ENCODE assay signal across 1 cellular context in the genomic region with DNA sequence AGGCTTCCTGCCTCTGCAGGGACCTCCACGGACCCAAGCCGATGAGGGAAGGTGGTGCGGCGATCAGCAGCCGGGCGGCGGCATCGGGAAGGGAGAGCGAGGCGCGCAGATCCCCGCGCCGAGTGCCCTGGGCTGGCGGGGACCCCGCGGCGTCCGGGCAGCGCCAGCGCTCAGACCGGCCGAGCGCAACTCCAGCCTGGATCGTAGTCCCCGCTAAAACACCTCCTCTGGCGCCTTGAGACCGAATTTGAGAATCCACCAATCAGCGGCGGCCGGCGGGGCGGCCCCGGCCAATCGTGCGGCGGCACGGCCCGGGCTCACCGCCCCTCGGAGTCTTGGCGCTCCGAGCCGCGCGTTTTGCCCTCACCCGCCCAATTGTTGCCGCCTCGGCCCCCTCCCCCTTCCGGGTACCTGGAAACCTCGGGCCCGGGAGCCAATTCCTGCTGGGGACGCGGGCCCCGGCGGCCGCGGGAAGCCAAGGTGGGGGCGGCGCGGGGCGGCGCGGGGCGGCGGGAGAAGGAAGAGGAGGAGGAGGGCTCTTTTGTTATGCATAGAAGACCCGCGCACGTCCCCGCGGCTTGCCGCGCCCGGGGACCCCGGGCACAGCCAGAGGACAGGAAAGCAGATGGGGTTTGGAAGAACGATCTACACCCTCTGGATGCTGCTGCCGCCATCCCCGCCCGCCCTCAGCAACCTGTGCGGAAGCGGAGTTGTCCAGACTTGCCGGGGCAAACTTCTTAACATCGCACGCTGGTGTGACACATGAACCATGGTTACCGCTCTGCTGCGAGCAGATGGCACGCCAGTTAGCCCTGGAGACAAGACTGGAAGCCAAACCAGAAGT.
TF ChIP-seq lines count a peak whose summit lies in the region.

A gene with protein sequence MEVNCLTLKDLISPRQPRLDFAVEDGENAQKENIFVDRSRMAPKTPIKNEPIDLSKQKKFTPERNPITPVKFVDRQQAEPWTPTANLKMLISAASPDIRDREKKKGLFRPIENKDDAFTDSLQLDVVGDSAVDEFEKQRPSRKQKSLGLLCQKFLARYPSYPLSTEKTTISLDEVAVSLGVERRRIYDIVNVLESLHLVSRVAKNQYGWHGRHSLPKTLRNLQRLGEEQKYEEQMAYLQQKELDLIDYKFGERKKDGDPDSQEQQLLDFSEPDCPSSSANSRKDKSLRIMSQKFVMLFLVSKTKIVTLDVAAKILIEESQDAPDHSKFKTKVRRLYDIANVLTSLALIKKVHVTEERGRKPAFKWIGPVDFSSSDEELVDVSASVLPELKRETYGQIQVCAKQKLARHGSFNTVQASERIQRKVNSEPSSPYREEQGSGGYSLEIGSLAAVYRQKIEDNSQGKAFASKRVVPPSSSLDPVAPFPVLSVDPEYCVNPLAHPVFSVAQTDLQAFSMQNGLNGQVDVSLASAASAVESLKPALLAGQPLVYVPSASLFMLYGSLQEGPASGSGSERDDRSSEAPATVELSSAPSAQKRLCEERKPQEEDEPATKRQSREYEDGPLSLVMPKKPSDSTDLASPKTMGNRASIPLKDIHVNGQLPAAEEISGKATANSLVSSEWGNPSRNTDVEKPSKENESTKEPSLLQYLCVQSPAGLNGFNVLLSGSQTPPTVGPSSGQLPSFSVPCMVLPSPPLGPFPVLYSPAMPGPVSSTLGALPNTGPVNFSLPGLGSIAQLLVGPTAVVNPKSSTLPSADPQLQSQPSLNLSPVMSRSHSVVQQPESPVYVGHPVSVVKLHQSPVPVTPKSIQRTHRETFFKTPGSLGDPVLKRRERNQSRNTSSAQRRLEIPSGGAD (minus strand): TSS at position 209 of the 844 bp plus-strand sequence. CDS start 934 bp downstream, outside the sequence.

TF ChIP-seq in SK-N-SH, 30 proteins besides CTCF, POLR2A, EP300 and RAD21 (continued from another document):
- TF ChIP-seq, protein P1, sequence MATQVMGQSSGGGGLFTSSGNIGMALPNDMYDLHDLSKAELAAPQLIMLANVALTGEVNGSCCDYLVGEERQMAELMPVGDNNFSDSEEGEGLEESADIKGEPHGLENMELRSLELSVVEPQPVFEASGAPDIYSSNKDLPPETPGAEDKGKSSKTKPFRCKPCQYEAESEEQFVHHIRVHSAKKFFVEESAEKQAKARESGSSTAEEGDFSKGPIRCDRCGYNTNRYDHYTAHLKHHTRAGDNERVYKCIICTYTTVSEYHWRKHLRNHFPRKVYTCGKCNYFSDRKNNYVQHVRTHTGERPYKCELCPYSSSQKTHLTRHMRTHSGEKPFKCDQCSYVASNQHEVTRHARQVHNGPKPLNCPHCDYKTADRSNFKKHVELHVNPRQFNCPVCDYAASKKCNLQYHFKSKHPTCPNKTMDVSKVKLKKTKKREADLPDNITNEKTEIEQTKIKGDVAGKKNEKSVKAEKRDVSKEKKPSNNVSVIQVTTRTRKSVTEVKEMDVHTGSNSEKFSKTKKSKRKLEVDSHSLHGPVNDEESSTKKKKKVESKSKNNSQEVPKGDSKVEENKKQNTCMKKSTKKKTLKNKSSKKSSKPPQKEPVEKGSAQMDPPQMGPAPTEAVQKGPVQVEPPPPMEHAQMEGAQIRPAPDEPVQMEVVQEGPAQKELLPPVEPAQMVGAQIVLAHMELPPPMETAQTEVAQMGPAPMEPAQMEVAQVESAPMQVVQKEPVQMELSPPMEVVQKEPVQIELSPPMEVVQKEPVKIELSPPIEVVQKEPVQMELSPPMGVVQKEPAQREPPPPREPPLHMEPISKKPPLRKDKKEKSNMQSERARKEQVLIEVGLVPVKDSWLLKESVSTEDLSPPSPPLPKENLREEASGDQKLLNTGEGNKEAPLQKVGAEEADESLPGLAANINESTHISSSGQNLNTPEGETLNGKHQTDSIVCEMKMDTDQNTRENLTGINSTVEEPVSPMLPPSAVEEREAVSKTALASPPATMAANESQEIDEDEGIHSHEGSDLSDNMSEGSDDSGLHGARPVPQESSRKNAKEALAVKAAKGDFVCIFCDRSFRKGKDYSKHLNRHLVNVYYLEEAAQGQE (IDR thresholded peaks at IDR 0.05; ENCODE audit: low read depth, low read length), result no peak; the same call in 1 of the 2 replicates
- TF ChIP-seq GATA2 (CRISPR knock-in tag; IDR thresholded peaks at IDR 0.05) (no peak), SIN3A (IDR thresholded peaks at IDR 0.05; ENCODE audit: borderline replicate concordance, low read depth, low read length) (peak; percentile 83), TCF12 (IDR thresholded peaks at IDR 0.05) (peak; percentile 3; the same call in 1 of the 2 replicates), FOSL2 (IDR thresholded peaks at IDR 0.05; ENCODE audit: borderline replicate concordance, low read depth) (no peak), FOXM1 (IDR thresholded peaks at IDR 0.05; ENCODE audit: low read depth) (peak; percentile 51), RFX5 (IDR thresholded peaks at IDR 0.05; ENCODE audit: low read length) (no peak; the same call in 1 of the 2 replicates), JUND (IDR thresholded peaks at IDR 0.05) (0 out of 2 replicates have a peak, but pooled peaks have one; percentile 0), NFIC (IDR thresholded peaks at IDR 0.05; ENCODE audit: borderline replicate concordance) (peak; percentile 39; the same call in 1 of the 2 replicates), TAF1 (IDR thresholded peaks at IDR 0.05; ENCODE audit: borderline replicate concordance, low read depth, low read length) (peak; percentile 49; the same call in 1 of the 2 replicates), GABPA (IDR thresholded peaks at IDR 0.05; ENCODE audit: low read depth) (no peak), RCOR1 (IDR thresholded peaks at IDR 0.05; ENCODE audit: low read length) (no peak; the same call in 1 of the 2 replicates), YY1 (IDR thresholded peaks at IDR 0.05; ENCODE audit: low read depth) (no peak), SMC3 (IDR thresholded peaks at IDR 0.05; ENCODE audit: low read depth, low read length) (no peak), MXI1 (IDR thresholded peaks at IDR 0.05; ENCODE audit: low read depth, low read length) (peak; percentile 87), POLR2AphosphoS5 (IDR thresholded peaks at IDR 0.05; ENCODE audit: low read depth, low read length) (0 out of 2 replicates have a peak, but pooled peaks have one; percentile 23), RXRA (IDR thresholded peaks at IDR 0.05; ENCODE audit: borderline replicate concordance, low read depth) (no peak; the same call in 1 of the 2 replicates), FOXJ3 (CRISPR knock-in tag; IDR thresholded peaks at IDR 0.05) (no peak), TEAD4 (IDR thresholded peaks at IDR 0.05; ENCODE audit: borderline replicate concordance, insufficient read depth) (no peak)
- TF ChIP-seq, protein P2, sequence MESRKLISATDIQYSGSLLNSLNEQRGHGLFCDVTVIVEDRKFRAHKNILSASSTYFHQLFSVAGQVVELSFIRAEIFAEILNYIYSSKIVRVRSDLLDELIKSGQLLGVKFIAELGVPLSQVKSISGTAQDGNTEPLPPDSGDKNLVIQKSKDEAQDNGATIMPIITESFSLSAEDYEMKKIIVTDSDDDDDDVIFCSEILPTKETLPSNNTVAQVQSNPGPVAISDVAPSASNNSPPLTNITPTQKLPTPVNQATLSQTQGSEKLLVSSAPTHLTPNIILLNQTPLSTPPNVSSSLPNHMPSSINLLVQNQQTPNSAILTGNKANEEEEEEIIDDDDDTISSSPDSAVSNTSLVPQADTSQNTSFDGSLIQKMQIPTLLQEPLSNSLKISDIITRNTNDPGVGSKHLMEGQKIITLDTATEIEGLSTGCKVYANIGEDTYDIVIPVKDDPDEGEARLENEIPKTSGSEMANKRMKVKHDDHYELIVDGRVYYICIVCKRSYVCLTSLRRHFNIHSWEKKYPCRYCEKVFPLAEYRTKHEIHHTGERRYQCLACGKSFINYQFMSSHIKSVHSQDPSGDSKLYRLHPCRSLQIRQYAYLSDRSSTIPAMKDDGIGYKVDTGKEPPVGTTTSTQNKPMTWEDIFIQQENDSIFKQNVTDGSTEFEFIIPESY (IDR thresholded peaks at IDR 0.05; ENCODE audit: borderline replicate concordance, low read depth), result no peak
- TF ChIP-seq, protein P3, sequence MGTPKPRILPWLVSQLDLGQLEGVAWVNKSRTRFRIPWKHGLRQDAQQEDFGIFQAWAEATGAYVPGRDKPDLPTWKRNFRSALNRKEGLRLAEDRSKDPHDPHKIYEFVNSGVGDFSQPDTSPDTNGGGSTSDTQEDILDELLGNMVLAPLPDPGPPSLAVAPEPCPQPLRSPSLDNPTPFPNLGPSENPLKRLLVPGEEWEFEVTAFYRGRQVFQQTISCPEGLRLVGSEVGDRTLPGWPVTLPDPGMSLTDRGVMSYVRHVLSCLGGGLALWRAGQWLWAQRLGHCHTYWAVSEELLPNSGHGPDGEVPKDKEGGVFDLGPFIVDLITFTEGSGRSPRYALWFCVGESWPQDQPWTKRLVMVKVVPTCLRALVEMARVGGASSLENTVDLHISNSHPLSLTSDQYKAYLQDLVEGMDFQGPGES (IDR thresholded peaks at IDR 0.05; ENCODE audit: low read depth, low read length), result peak; percentile 45; the same call in 1 of the 2 replicates
- TF ChIP-seq, protein P4, sequence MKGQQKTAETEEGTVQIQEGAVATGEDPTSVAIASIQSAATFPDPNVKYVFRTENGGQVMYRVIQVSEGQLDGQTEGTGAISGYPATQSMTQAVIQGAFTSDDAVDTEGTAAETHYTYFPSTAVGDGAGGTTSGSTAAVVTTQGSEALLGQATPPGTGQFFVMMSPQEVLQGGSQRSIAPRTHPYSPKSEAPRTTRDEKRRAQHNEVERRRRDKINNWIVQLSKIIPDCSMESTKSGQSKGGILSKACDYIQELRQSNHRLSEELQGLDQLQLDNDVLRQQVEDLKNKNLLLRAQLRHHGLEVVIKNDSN (IDR thresholded peaks at IDR 0.05; ENCODE audit: borderline replicate concordance, low read depth), result no peak
- TF ChIP-seq, protein P5, sequence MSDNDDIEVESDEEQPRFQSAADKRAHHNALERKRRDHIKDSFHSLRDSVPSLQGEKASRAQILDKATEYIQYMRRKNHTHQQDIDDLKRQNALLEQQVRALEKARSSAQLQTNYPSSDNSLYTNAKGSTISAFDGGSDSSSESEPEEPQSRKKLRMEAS (IDR thresholded peaks at IDR 0.05; ENCODE audit: low read depth), result peak; percentile 88
- TF ChIP-seq, protein P6, sequence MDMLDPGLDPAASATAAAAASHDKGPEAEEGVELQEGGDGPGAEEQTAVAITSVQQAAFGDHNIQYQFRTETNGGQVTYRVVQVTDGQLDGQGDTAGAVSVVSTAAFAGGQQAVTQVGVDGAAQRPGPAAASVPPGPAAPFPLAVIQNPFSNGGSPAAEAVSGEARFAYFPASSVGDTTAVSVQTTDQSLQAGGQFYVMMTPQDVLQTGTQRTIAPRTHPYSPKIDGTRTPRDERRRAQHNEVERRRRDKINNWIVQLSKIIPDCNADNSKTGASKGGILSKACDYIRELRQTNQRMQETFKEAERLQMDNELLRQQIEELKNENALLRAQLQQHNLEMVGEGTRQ (IDR thresholded peaks at IDR 0.05; ENCODE audit: borderline replicate concordance, low read depth, low read length), result no peak
